7 cellular contexts compared by ENCODE assay signal in genomic region chr7:27810186-27810585, GRCh38.
"Had no signal": no experiment of that assay in that cellular context is flagged by ENCODE, and none has a peak within 500 bp of the region (broad histone marks: within the 10 kb centered on the region; RNA-seq: fewer than 3 reads in every experiment).

No MANE protein-coding gene starts in this region.

- H3K27me3 Mint-ChIP-seq: IgD-negative memory B cell had no signal

- H3K4me3 ChIP-seq: GM23338 had no signal

- H3K9me3 Mint-ChIP-seq: GM23338, H9, IgD-negative memory B cell had no signal

- H3K4me1 Mint-ChIP-seq: GM23338 had no signal

- H3K27ac Mint-ChIP-seq: GM23338, H9 had no signal

- H3K27ac ChIP-seq: HL-60 had no signal

- ATAC-seq: GM23338, HepG2 had no signal

- DNase-seq: H9, HCEC 1CT, KBM-7 had no signal

- H3K4me3 Mint-ChIP-seq: GM23338, H9, IgD-negative memory B cell had no signal
